In the genomic region with DNA sequence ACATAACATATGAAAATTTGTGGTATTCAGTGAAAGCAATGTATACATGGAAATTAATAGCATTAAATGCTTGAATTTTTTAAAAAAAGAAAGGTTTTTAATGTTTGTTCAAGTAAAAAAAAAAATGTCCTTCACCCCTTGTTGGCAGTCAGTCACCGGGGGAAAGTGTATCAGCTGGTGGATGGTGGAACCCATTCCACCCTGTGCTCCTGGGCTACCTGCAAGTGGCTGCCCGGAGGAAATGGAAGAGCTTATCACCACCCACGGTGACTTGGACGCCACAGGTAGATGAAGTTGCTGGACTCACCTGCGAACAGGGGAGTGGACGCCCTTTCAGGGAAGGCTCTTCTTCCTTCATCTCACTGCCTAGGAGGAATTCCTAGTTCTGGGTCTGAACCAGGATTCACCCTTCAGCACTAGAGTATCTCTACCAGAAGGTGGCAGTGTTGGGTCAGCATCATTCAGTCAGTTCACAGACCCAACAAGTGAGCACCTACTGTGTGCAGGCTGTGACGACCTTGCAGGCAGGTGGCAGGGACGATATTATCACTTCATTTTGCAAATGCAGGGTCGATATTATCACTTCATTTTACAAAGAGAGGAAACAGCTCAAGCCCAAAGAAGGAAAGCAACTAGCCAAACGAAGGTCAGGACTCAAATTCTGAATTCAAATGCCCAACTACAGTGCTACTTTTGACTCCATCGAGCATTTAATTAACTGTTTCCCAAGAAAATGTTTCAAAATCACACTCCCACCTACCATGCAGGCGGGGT, we compare ENCODE assay signal across 8 cellular contexts. TPM values are rescaled to one million over a fixed set of nuclear protein-coding genes. Genes with fewer than 3 reads are reported as not detected.
A peak's percentile ranks its signal among the peaks of the same experiment; 100 is the strongest.
DNase-seq lines count a peak whose midpoint lies in the region; ATAC-seq and TF ChIP-seq lines count a peak whose summit lies in the region.

No MANE protein-coding gene starts in this region.

- TF ChIP-seq CTCF in WERI-Rb-1 (IDR thresholded peaks at IDR 0.05; ENCODE audit: low read depth, low read length) (peak; percentile 93), esophagus muscularis mucosa (IDR thresholded peaks at IDR 0.05) (peak; percentile 82 to 85 (median 83))

- no peaks in the 10 kb centered on the region for H3K9me3 ChIP-seq in WERI-Rb-1 (ENCODE audit: severe bottlenecking)
- H3K9me3 ChIP-seq in esophagus muscularis mucosa = no peaks in the 10 kb centered on the region

- ATAC-seq in Right ventricle myocardium inferior = peak; percentile 34
- no peak for ATAC-seq in HG03108 (IDR thresholded peaks at IDR 0.05; ENCODE audit: unreplicated experiment)

- intact Hi-C loops in Right ventricle myocardium inferior (cut with DNase I) = loop anchor here (1.0 kb wide), 1 partner anchor 140 kb away; no protein-coding TSS in a partner anchor
- intact Hi-C loops in cardiac septum (cut with DNase I) = loop anchor here (1.0 kb wide), 1 partner anchor 140 kb away; no protein-coding TSS in a partner anchor
- intact Hi-C loops in esophagus muscularis mucosa (cut with DNase I) = loop anchor here (1.0 to 10.0 kb wide), 2 partner anchors 79 to 140 kb away; no protein-coding TSS in a partner anchor

- H3K27me3 ChIP-seq in WERI-Rb-1 (ENCODE audit: insufficient read depth, low read depth, severe bottlenecking) = no peaks in the 10 kb centered on the region
- H3K27me3 ChIP-seq in esophagus muscularis mucosa = peaks cover 0 to 5% (median 0%) of the 10 kb centered on the region in 4 donors

- H3K36me3 ChIP-seq in WERI-Rb-1 (no peaks in the 10 kb centered on the region), esophagus muscularis mucosa (no peaks in the 10 kb centered on the region)

- H3K4me3 ChIP-seq in WERI-Rb-1 (ENCODE audit: low read depth, low read length) = no peak overlapping the region
- H3K4me3 ChIP-seq in esophagus muscularis mucosa = no peak overlapping the region

- TF ChIP-seq POLR2A in esophagus muscularis mucosa (IDR thresholded peaks at IDR 0.05; ENCODE audit: low read depth) = no peak

- no peak for DNase-seq in Right ventricle myocardium inferior (ENCODE audit: missing footprints)
- no peak for DNase-seq in cardiac septum (ENCODE audit: low spot score)
- DNase-seq in NCI-H1092 treated with DMSO at 0.1 percent for 48 hours (lab: John Stamatoyannopoulos, UW) = peak; percentile 34
- peak; percentile 80 for DNase-seq in WERI-Rb-1
- no peak for DNase-seq in esophagus muscularis mucosa (ENCODE audit: extremely low spot score)
- DNase-seq in myocyte (ENCODE audit: low read depth) = peak; percentile 46
- DNase-seq in T-helper 9 cell = no peak

- H3K27ac ChIP-seq in WERI-Rb-1 (peak overlapping the region; percentile 79), esophagus muscularis mucosa (replicated peaks in 1 of 4) (no peak overlapping the region)

- H3K4me1 ChIP-seq in esophagus muscularis mucosa = peaks cover 0 to 5% (median 0%) of the 10 kb centered on the region in 4 donors

- no peak for TF ChIP-seq EP300 in esophagus muscularis mucosa (IDR thresholded peaks at IDR 0.05)

- WGBS in esophagus muscularis mucosa = 39% methylated on average over 12 of the region's 12 CpGs

RNA-seq across cellular contexts. Expression of gene CIB4, which starts 35.8 kb away (rescaled TPM):
- not detected for total RNA-seq in Right ventricle myocardium inferior
- total RNA-seq in cardiac septum = not detected
- not detected for total RNA-seq in esophagus muscularis mucosa
- total RNA-seq in myocyte = not detected in 2 replicates
- polyA plus RNA-seq in myocyte (2012) = not detected

Comparison
In these comparisons a context has a peak if more than half of its experiments do, and no peak if none do; other contexts are left out.
1. DNase-seq: peak in NCI-H1092 treated with DMSO at 0.1 percent for 48 hours (single experiment), WERI-Rb-1 (single experiment) and myocyte (single experiment); none in Right ventricle myocardium inferior (single experiment), cardiac septum (single experiment), esophagus muscularis mucosa (single experiment) and T-helper 9 cell (single experiment).